ENCODE assay signal across 11 cellular contexts in the genomic region with DNA sequence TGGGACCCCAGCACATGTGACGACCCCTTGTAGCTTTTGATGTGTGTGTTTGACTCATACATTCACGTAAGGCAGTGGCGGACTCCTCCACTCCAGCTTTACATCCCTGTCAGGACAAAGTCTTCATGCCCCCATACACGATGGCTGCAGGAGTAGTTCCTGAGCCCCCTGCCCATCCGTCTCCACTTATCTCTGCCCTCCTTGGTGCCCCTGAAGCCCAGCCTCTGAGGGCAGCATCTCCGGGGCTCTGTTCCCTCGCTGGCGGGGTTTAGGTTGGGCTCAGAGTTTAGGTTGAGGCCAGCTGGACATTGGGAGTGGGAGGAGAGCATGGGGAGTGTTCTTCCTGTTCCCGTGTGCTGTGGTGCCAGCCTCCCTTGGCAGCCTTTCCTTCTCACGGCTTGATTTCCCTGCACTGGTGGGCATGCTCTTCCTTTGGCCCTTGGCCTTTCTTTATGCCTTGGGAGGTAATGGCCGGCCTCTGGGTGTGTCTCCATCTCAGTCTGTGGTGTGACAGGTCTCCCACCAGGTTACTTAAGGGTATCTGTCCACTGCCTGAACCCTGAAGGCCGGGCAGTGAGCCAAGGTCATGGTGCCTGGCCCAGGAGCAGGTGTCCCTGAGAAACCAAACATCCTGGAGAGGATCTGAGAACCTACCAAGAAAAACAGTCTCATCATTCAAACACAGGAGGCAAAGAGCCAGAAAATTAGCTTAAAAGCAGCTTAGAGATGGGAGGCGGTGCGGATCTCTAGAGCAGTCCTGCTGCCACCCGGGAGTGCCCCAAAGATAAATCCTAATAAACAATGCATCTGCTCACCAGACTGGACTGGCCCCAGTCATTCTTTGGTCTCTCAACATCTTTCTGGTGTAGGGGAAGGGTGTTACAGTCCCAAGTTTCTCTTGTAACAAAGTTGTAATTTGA.
"Had no signal": no experiment of that assay in that cellular context is flagged by ENCODE, and none has a peak within 500 bp of the region (broad histone marks: within the 10 kb centered on the region; RNA-seq: fewer than 3 reads in every experiment).

No MANE protein-coding gene starts in this region.

- H3K4me1 ChIP-seq: breast epithelium, foreskin keratinocyte, pancreas, tibial artery had no signal

- H3K36me3 ChIP-seq: breast epithelium, pancreas, tibial artery had no signal

- H3K27me3 Mint-ChIP-seq: activated naive CD8-positive, alpha-beta T cell had no signal

- H3K27ac Mint-ChIP-seq: activated CD8-positive, alpha-beta T cell treated with anti-CD3 and anti-CD28 coated beads for 36 hours; activated naive CD8-positive, alpha-beta T cell; T-cell had no signal

- H3K27ac ChIP-seq: breast epithelium, foreskin keratinocyte, pancreas, tibial artery had no signal

- DNase-seq: activated CD8-positive, alpha-beta T cell treated with anti-CD3 and anti-CD28 coated beads for 36 hours; activated gamma-delta T cell; foreskin keratinocyte; mammary epithelial cell; T-cell; T1000 had no signal

- H3K9me3 ChIP-seq: breast epithelium, pancreas had no signal

- ATAC-seq: activated CD8-positive, alpha-beta T cell treated with anti-CD3 and anti-CD28 coated beads for 36 hours; foreskin keratinocyte; left lobe of liver; pancreas; T-cell had no signal

- H3K9me3 Mint-ChIP-seq: T-cell had no signal

- H3K4me1 Mint-ChIP-seq: T-cell had no signal

- H3K27me3 ChIP-seq: foreskin keratinocyte, pancreas, tibial artery had no signal

- H3K4me3 ChIP-seq: breast epithelium, pancreas, tibial artery had no signal

- H3K4me3 Mint-ChIP-seq: activated CD8-positive, alpha-beta T cell treated with anti-CD3 and anti-CD28 coated beads for 36 hours; activated naive CD8-positive, alpha-beta T cell; T-cell had no signal
